12 cellular contexts compared by ENCODE assay signal in genomic region chr15:101373580-101373979, GRCh38.
DNase-seq lines count a peak whose midpoint lies in the region; ATAC-seq, FAIRE-seq and TF ChIP-seq lines count a peak whose summit lies in the region.
"Had no signal": no experiment of that assay in that cellular context is flagged by ENCODE, and none has a peak within 500 bp of the region (broad histone marks: within the 10 kb centered on the region; RNA-seq: fewer than 3 reads in every experiment).

No MANE protein-coding gene starts in this region.

- H3K27ac ChIP-seq in A549 (no peak overlapping the region), HEK293 (ENCODE audit: extremely low read depth, low read depth, low read length) (0 out of 2 replicates have a peak overlapping the region, but pooled peaks have one; percentile 27), osteoblast (ENCODE audit: low read depth, low read length) (no peak overlapping the region)
- H3K27ac ChIP-seq: BLaER1 had no signal

- no peaks in the 10 kb centered on the region for H4K20me1 ChIP-seq in osteoblast (ENCODE audit: insufficient read depth, low read length)
- H4K20me1 ChIP-seq: BLaER1 had no signal

- DNase-seq in A549 (ENCODE audit: low read depth in 1 of 2, low spot score in 1 of 2) (no peak), NOMO-1 treated with DMSO at 0.1 percent for 48 hours (lab: John Stamatoyannopoulos, UW; ENCODE audit: unreplicated experiment) (peak; percentile 71), osteoblast (ENCODE audit: insufficient read length, low spot score, missing footprints) (peak; percentile 83), NCI-H146 treated with DMSO at 0.1 percent for 48 hours (lab: John Stamatoyannopoulos, UW; ENCODE audit: unreplicated experiment) (no peak), SHP77 (lab: John Stamatoyannopoulos, UW) (no peak)
- DNase-seq: DMS 273 treated with DMSO at 0.1 percent for 48 hours, HCEC 1CT, IMR-90, KG1 had no signal

- H3K79me2 ChIP-seq in osteoblast (ENCODE audit: insufficient read depth, low read length) = no peaks in the 10 kb centered on the region

- WGBS in A549 (ENCODE audit: missing lambda C conversion rate) = 56% methylated on average over 3 of the region's 3 CpGs

- H3K9me3 ChIP-seq in A549 = no peaks in the 10 kb centered on the region
- no peaks in the 10 kb centered on the region for H3K9me3 ChIP-seq in HEK293 (ENCODE audit: control insufficient read depth, insufficient read depth, low read depth, low read length)
- no peaks in the 10 kb centered on the region for H3K9me3 ChIP-seq in osteoblast (ENCODE audit: low read depth, low read length)
- H3K9me3 ChIP-seq: BLaER1 had no signal

- POLR2A ChIA-PET in A549 (lab: Yijun Ruan, JAX) = no interaction called here
- POLR2A ChIA-PET in HEK293 (lab: Yijun Ruan, JAX) = no interaction called here

- no peak for TF ChIP-seq EP300 in A549 (IDR thresholded peaks at IDR 0.05)

- FAIRE-seq in A549 (lab: Jason Lieb, UNC) = peak; percentile 43

- ATAC-seq in A549 = no peak
- ATAC-seq in HG03342 (IDR thresholded peaks at IDR 0.05; ENCODE audit: unreplicated experiment) = no peak

- H3K36me3 ChIP-seq in HEK293 (ENCODE audit: control insufficient read depth in 2 of 2, insufficient read depth in 1 of 2, low read length in 2 of 2) = peaks cover 0 to 15% of the 10 kb centered on the region in 2 experiments; a peak in 2 of 3 replicates
- H3K36me3 ChIP-seq in osteoblast (ENCODE audit: insufficient read depth, low read length) = no peaks in the 10 kb centered on the region
- H3K36me3 ChIP-seq: BLaER1 had no signal

- TF ChIP-seq POLR2A in A549 (IDR thresholded peaks at IDR 0.05; ENCODE audit: low read length) = no peak

- H3K4me2 ChIP-seq in A549 = no peak overlapping the region
- no peak overlapping the region for H3K4me2 ChIP-seq in osteoblast (ENCODE audit: insufficient read depth, low read length)
- H3K4me2 ChIP-seq: BLaER1 had no signal

- H3K4me3 ChIP-seq in A549 (no peak overlapping the region), HEK293 (ENCODE audit: low read depth, low read length) (no peak overlapping the region), osteoblast (ENCODE audit: insufficient read depth, low read length) (no peak overlapping the region)
- H3K4me3 ChIP-seq: BLaER1 had no signal

- no peaks in the 10 kb centered on the region for H3K27me3 ChIP-seq in osteoblast (ENCODE audit: insufficient read depth, low read length)
- H3K27me3 ChIP-seq: BLaER1 had no signal

- CTCF ChIA-PET in A549 (lab: Yijun Ruan, JAX) (interaction anchor here (1.5 to 1.7 kb wide), 2 partner anchors 20 to 268 kb away, joined by 5 read pairs; no protein-coding TSS in a partner anchor), HEK293 (lab: Yijun Ruan, JAX) (interaction anchor here (0.5 kb wide), 1 partner anchor 10 kb away, joined by 3 read pairs; no protein-coding TSS in a partner anchor)

- H2AFZ ChIP-seq in osteoblast (ENCODE audit: low read length) = no peak overlapping the region

- no peak for TF ChIP-seq CTCF in A549 (IDR thresholded peaks at IDR 0.05)
- no peak for TF ChIP-seq CTCF in HEK293 (tag by site-specific recombination; IDR thresholded peaks at IDR 0.05)
- TF ChIP-seq CTCF in osteoblast (IDR thresholded peaks at IDR 0.05; ENCODE audit: extremely low read depth, low read depth, low read length) = no peak

- TF ChIP-seq RAD21 in A549 (conservative IDR thresholded peaks at IDR 0.05 in 1 of 2, IDR thresholded peaks at IDR 0.05 in 1 of 2) = no peak

- no peaks in the 10 kb centered on the region for H3K4me1 ChIP-seq in A549
- H3K4me1 ChIP-seq in HEK293 (ENCODE audit: control insufficient read depth, insufficient read depth, low read length) = peaks cover 22% of the 10 kb centered on the region
- H3K4me1 ChIP-seq in osteoblast (ENCODE audit: insufficient read depth, low read length) = no peaks in the 10 kb centered on the region

TF ChIP-seq in A549, 52 proteins besides CTCF, POLR2A, EP300 and RAD21:
- TF ChIP-seq NPAS2 (CRISPR knock-in tag; IDR thresholded peaks at IDR 0.05; ENCODE audit: borderline replicate concordance) (no peak), HES2 (IDR thresholded peaks at IDR 0.05) (no peak)
TF ChIP-seq in A549: peak in this region for 0.

TF ChIP-seq in HEK293, 187 proteins besides CTCF, POLR2A, EP300 and RAD21:
- TF ChIP-seq ZNF658 (tag by site-specific recombination; IDR thresholded peaks at IDR 0.05) (no peak), PRDM6 (tag by site-specific recombination; IDR thresholded peaks at IDR 0.05) (peak; percentile 46; the same call in 1 of the 2 replicates)

Comparison
In these comparisons a context has a peak if more than half of its experiments do, and no peak if none do; other contexts are left out.
1. DNase-seq: peak in NOMO-1 treated with DMSO at 0.1 percent for 48 hours (single experiment) and osteoblast (single experiment); none in A549 (0 of 2), NCI-H146 treated with DMSO at 0.1 percent for 48 hours (single experiment) and SHP77 (0 of 2).